In genomic region chr3:58404396-58404795, GRCh38 we compare ENCODE assay signal across 13 cellular contexts. TPM values are rescaled to one million over a fixed set of nuclear protein-coding genes. Genes with fewer than 3 reads are reported as not detected.
DNase-seq lines count a peak whose midpoint lies in the region; ATAC-seq, FAIRE-seq and TF ChIP-seq lines count a peak whose summit lies in the region.
"Had no signal": no experiment of that assay in that cellular context is flagged by ENCODE, and none has a peak within 500 bp of the region (broad histone marks: within the 10 kb centered on the region; RNA-seq: fewer than 3 reads in every experiment).

No MANE protein-coding gene starts in this region.

- FAIRE-seq in K562 (lab: Jason Lieb, UNC), result no peak

- no peak overlapping the region; a peak in 2 of 4 replicates for H4K8ac ChIP-seq in IMR-90 (ENCODE audit: low read depth in 2 of 2, low read length in 2 of 2)

- H3K4me3 ChIP-seq in AG10803 (ENCODE audit: low read length) (no peak overlapping the region), IMR-90 (ENCODE audit: insufficient read depth, low read depth, low read length) (no peak overlapping the region), K562 (no peak overlapping the region)

- no CpG with 5 or more reads among the region's 4 CpGs for WGBS in IMR-90 (ENCODE audit: extremely low coverage in 2 of 2, insufficient read length in 1 of 2), 2 experiments
- WGBS in K562 (ENCODE audit: insufficient coverage, low coverage, missing lambda C conversion rate), result 46% methylated on average over 4 of the region's 4 CpGs

- H4K5ac ChIP-seq in IMR-90 (ENCODE audit: low read depth, low read length), result no peak overlapping the region

- intact Hi-C loops in IMR-90 (cut with micrococcal nuclease), result no loop called here
- intact Hi-C loops in K562 (cut with micrococcal nuclease), result no loop called here
- intact Hi-C loops in sciatic nerve (cut with DNase I), result no loop called here

- peak; percentile 67 for DNase-seq in AG10803 (ENCODE audit: low read depth)
- DNase-seq in IMR-90, result peak; percentile 79
- DNase-seq in K562 (ENCODE audit: extremely low read depth in 1 of 4, low spot score in 3 of 4), result peak in 1 of 4 experiments; percentile 6
- peak; percentile 86 for DNase-seq in kidney tubule cell (ENCODE audit: low spot score)
- DNase-seq in A172 (ENCODE audit: low spot score), result no peak
- no peak for DNase-seq in sciatic nerve (ENCODE audit: low spot score)
- DNase-seq in stimulated activated CD4-positive, alpha-beta T cell treated with anti-CD3 and anti-CD28 coated beads, Interleukin-2, amount 100 ng/mL, for 48 hours, result no peak
- DNase-seq in NCI-H1694 (lab: John Stamatoyannopoulos, UW), result no peak
- DNase-seq: activated CD8-positive, alpha-beta T cell treated with anti-CD3 and anti-CD28 coated beads, Interleukin-2, amount 10 ng/mL, durations not matched to agents 7 days and 5 days; NCI-H524 treated with DMSO at 0.1 percent for 48 hours had no signal

- no peak for TF ChIP-seq CTCF in AG10803 (conservative IDR thresholded peaks at IDR 0.05; ENCODE audit: low read length)
- TF ChIP-seq CTCF in IMR-90 (conservative IDR thresholded peaks at IDR 0.05; ENCODE audit: low read depth, low read length), result no peak
- no peak for TF ChIP-seq CTCF in K562 (IDR thresholded peaks at IDR 0.05 in 2 of 3, conservative IDR thresholded peaks at IDR 0.05 in 1 of 3; ENCODE audit: insufficient read depth in 2 of 3, low read depth in 1 of 3, low read length in 3 of 3)

- H3K23ac ChIP-seq in IMR-90 (ENCODE audit: low read depth, low read length), result no peak overlapping the region

- H3K4me2 ChIP-seq in IMR-90 (ENCODE audit: low read depth, low read length) (no peak overlapping the region), K562 (ENCODE audit: insufficient read depth, low read length) (no peak overlapping the region)

- ATAC-seq in IMR-90 (ENCODE audit: low read depth) (peak; percentile 81), K562 (no peak), sciatic nerve (no peak)
- ATAC-seq: activated CD8-positive, alpha-beta T cell treated with anti-CD3 and anti-CD28 coated beads, Interleukin-2, amount 10 ng/mL, durations not matched to agents 7 days and 5 days had no signal

- dilution Hi-C loops in IMR-90 (cut with HindIII; ENCODE audit: low sequenced_read_pairs, unreplicated experiment), result no loop called here

- POLR2A ChIA-PET in IMR-90 (lab: Charles Lee; ENCODE audit: unreplicated experiment), result no interaction called here
- POLR2A ChIA-PET in K562 (lab: Yijun Ruan, JAX), result no interaction called here

- no peaks in the 10 kb centered on the region; the same call in 1 of the 2 replicates for H4K20me1 ChIP-seq in IMR-90 (ENCODE audit: insufficient read depth, low read length)
- H4K20me1 ChIP-seq in K562 (replicated peaks; ENCODE audit: control insufficient read depth, insufficient read depth, low read length), result no peaks in the 10 kb centered on the region

- H3K27ac ChIP-seq in IMR-90 (ENCODE audit: insufficient read depth, low read length), result no peak overlapping the region
- H3K27ac ChIP-seq in K562 (ENCODE audit: extremely low read depth, low read depth, low read length), result no peak overlapping the region
- H3K27ac ChIP-seq: C4-2B, epithelial cell of prostate, neutrophil had no signal

- no peak overlapping the region; the same call in 1 of the 2 replicates for H3K4ac ChIP-seq in IMR-90 (ENCODE audit: low read depth, low read length)

- in situ Hi-C loops in IMR-90 (cut with MboI; ENCODE audit: low sequenced_read_pairs), result loop anchor here (25.0 kb wide), 1 partner anchor 217 kb away; no protein-coding TSS in a partner anchor
- in situ Hi-C loops in K562 (cut with MboI), result no loop called here

- H3K9ac ChIP-seq in IMR-90 (ENCODE audit: low read depth, low read length), result no peak overlapping the region
- H3K9ac ChIP-seq in K562 (ENCODE audit: insufficient read depth in 1 of 2, low read depth in 2 of 2, low read length in 2 of 2), result no peak overlapping the region

- no TSS peak for BruUV-seq in IMR-90 (replicated peaks; lab: Mats Ljungman, UMichigan)
- BruUV-seq in K562 (replicated peaks; lab: Mats Ljungman, UMichigan), result no TSS peak

- no peak overlapping the region for H2BK120ac ChIP-seq in IMR-90 (ENCODE audit: low read depth, low read length)

- H3K4me1 ChIP-seq in IMR-90 (ENCODE audit: control insufficient read depth, insufficient read depth, low read length) (peaks cover 2% of the 10 kb centered on the region; the same call in 1 of the 2 replicates), K562 (replicated peaks in 1 of 2; ENCODE audit: control insufficient read depth in 2 of 2, insufficient read depth in 2 of 2, low read length in 2 of 2) (no peaks in the 10 kb centered on the region; a peak in 1 of 5 replicates)

- CTCF ChIA-PET in IMR-90 (lab: Yijun Ruan, JAX), result interaction anchor here (1.5 kb wide), 1 partner anchor 11 kb away, joined by 8 read pairs; no protein-coding TSS in a partner anchor
- CTCF ChIA-PET in K562 (lab: Yijun Ruan, JAX; ENCODE audit: low intra/inter-chr PET ratio), result no interaction called here

- no peak overlapping the region for H2AFZ ChIP-seq in IMR-90 (replicated peaks; ENCODE audit: low read length, poor library complexity)
- H2AFZ ChIP-seq in K562 (ENCODE audit: low read depth, low read length), result no peak overlapping the region

- no peak overlapping the region for H4K91ac ChIP-seq in IMR-90 (ENCODE audit: insufficient read depth, low read depth, low read length)

- H3K56ac ChIP-seq in IMR-90 (ENCODE audit: extremely low read depth, insufficient read depth, low read length), result no peak overlapping the region

- peaks cover 34% of the 10 kb centered on the region for H3K36me3 ChIP-seq in IMR-90 (ENCODE audit: control insufficient read depth, insufficient read depth, low read length)
- H3K36me3 ChIP-seq in K562 (ENCODE audit: control insufficient read depth, insufficient read depth, low read length), result peaks cover 6% of the 10 kb centered on the region; the same call in 1 of the 3 replicates

- no peak for TF ChIP-seq EP300 in K562 (IDR thresholded peaks at IDR 0.05; ENCODE audit: low read length)

- H3K18ac ChIP-seq in IMR-90 (ENCODE audit: low read depth, low read length), result no peak overlapping the region

- H2BK15ac ChIP-seq in IMR-90 (ENCODE audit: low read depth, low read length), result no peak overlapping the region; the same call in 2 of the 3 replicates

- H2BK5ac ChIP-seq in IMR-90 (ENCODE audit: low read depth, low read length, poor library complexity, severe bottlenecking), result no peak overlapping the region

- H3K9me3 ChIP-seq in IMR-90 (ENCODE audit: control insufficient read depth, insufficient read depth, low read length) (peaks cover 4% of the 10 kb centered on the region), K562 (replicated peaks; ENCODE audit: control insufficient read depth, insufficient read depth, low read depth, low read length) (no peaks in the 10 kb centered on the region)
- H3K9me3 ChIP-seq: neutrophil had no signal

- H2AK5ac ChIP-seq in IMR-90 (ENCODE audit: low read depth, low read length), result peak overlapping the region; percentile 23; the same call in 1 of the 2 replicates

- no peak overlapping the region for H2BK20ac ChIP-seq in IMR-90 (ENCODE audit: low read depth, low read length)

- peaks cover 0 to 2% of the 10 kb centered on the region in 2 experiments; a peak in 1 of 4 replicates for H3K79me1 ChIP-seq in IMR-90 (ENCODE audit: low read depth in 1 of 2, low read length in 2 of 2)

- TF ChIP-seq POLR2A in IMR-90 (IDR thresholded peaks at IDR 0.05; ENCODE audit: low read depth, low read length), result no peak
- no peak for TF ChIP-seq POLR2A in K562 (conservative IDR thresholded peaks at IDR 0.05)

- H3K79me2 ChIP-seq in K562 (ENCODE audit: control insufficient read depth, insufficient read depth, low read length), result no peaks in the 10 kb centered on the region

- TF ChIP-seq RAD21 in IMR-90 (IDR thresholded peaks at IDR 0.05; ENCODE audit: low read length) (no peak), K562 (CRISPR knock-in tag; conservative IDR thresholded peaks at IDR 0.05 in 1 of 2, IDR thresholded peaks at IDR 0.05 in 1 of 2) (no peak)

- H3K9me1 ChIP-seq in IMR-90 (ENCODE audit: insufficient read depth, low read length), result peaks cover 6% of the 10 kb centered on the region; the same call in 1 of the 2 replicates
- H3K9me1 ChIP-seq in K562 (ENCODE audit: control insufficient read depth, insufficient read depth, low read length), result no peaks in the 10 kb centered on the region

- peak overlapping the region; percentile 19 for H2AK9ac ChIP-seq in IMR-90 (replicated peaks; ENCODE audit: low read depth, low read length, poor library complexity)

- H3K27me3 ChIP-seq in IMR-90 (ENCODE audit: control insufficient read depth, insufficient read depth, low read length) (no peaks in the 10 kb centered on the region), K562 (ENCODE audit: control insufficient read depth in 2 of 2, insufficient read depth in 2 of 2, low read length in 2 of 2) (no peaks in the 10 kb centered on the region)
- H3K27me3 ChIP-seq: neutrophil had no signal

- no peak overlapping the region for H3K14ac ChIP-seq in IMR-90 (replicated peaks; ENCODE audit: low read depth, low read length)

TF ChIP-seq in IMR-90, 13 proteins besides CTCF, POLR2A, EP300 and RAD21 (continues in another document):
- TF ChIP-seq SMC3 (IDR thresholded peaks at IDR 0.05; ENCODE audit: low read depth, low read length), result no peak

RNA-seq across cellular contexts. Expression of gene PDHB, which starts 29.2 kb away (rescaled TPM):
- total RNA-seq in IMR-90 (2012; rRNA removed) (73.5 and 86.9 TPM in 2 replicates), K562 (2014; rRNA removed) (57.7 and 123 TPM in 2 replicates), K562 (2014; rRNA removed; fragmentation: Illumina TruSeq; extraction: Trizol) (66.0 and 71.2 TPM in 2 replicates), K562 (2015; rRNA removed; fragmentation: Illumina TruSeq; extraction: Trizol) (55.6 and 58.6 TPM in 2 replicates), K562 (2021) (50.9 and 51.2 TPM in 2 replicates), sciatic nerve (55.9 TPM)
- polyA plus RNA-seq in IMR-90 (2012; rRNA removed) (63.8 and 69.2 TPM in 2 replicates), K562 (2011; rRNA removed) (68.6 and 85.2 TPM in 2 replicates), K562 (2014; fragmentation: Illumina TruSeq; extraction: Trizol) (54.3 and 58.0 TPM in 2 replicates), K562 (2014; fragmentation: Nextera tagmentation; extraction: Ambion mirVana) (100 to 1,000 TPM; 166 to 178 TPM), K562 (2014; rRNA removed) (90.0 and 131 TPM in 2 replicates)
- polyA plus RNA-seq in IMR-90 (2012; cell fraction: cytosol; rRNA removed), result 27.8 and 29.5 TPM in 2 replicates
- 14.1 and 41.8 TPM in 2 replicates for polyA plus RNA-seq in IMR-90 (2012; cell fraction: nucleus; rRNA removed; ENCODE audit: low replicate concordance)
- total RNA-seq in K562 (2011; cell fraction: chromatin; rRNA removed; ENCODE audit: low replicate concordance), result 29.9 and 40.1 TPM in 2 replicates
- 18.7 and 20.1 TPM in 2 replicates for total RNA-seq in K562 (2011; cell fraction: nucleolus; rRNA removed)
- 26.5 and 29.7 TPM in 2 replicates for total RNA-seq in K562 (2011; cell fraction: nucleoplasm; rRNA removed)
- 28.3 and 45.0 TPM in 2 replicates for polyA plus RNA-seq in K562 (2011; cell fraction: cytosol; rRNA removed)
- polyA plus RNA-seq in K562 (2011; cell fraction: nucleus; rRNA removed), result 17.2 and 30.0 TPM in 2 replicates
- polyA plus RNA-seq in K562 (2012), result 32.5 and 57.0 TPM in 2 replicates
- 46.6 and 49.0 TPM in 2 replicates for polyA minus RNA-seq in K562 (2011; rRNA and poly(A)+ RNA removed)
- 16.7 and 21.8 TPM in 2 replicates for polyA minus RNA-seq in K562 (2011; cell fraction: cytosol; rRNA and poly(A)+ RNA removed)
- 14.8 and 20.8 TPM in 2 replicates for polyA minus RNA-seq in K562 (2011; cell fraction: nucleus; rRNA and poly(A)+ RNA removed)
- 141 and 170 TPM in 2 replicates for total RNA-seq in A172 (2014; rRNA removed; shearing (Covaris generic))

Comparison
In these comparisons a context has a peak if more than half of its experiments do, and no peak if none do; other contexts are left out.
1. DNase-seq: peak in AG10803 (single experiment), IMR-90 (single experiment) and kidney tubule cell (single experiment); none in A172 (single experiment), sciatic nerve (single experiment), stimulated activated CD4-positive, alpha-beta T cell treated with anti-CD3 and anti-CD28 coated beads, Interleukin-2, amount 100 ng/mL, for 48 hours (0 of 2) and NCI-H1694 (single experiment).